16 cellular contexts compared by ENCODE assay signal in the genomic region with DNA sequence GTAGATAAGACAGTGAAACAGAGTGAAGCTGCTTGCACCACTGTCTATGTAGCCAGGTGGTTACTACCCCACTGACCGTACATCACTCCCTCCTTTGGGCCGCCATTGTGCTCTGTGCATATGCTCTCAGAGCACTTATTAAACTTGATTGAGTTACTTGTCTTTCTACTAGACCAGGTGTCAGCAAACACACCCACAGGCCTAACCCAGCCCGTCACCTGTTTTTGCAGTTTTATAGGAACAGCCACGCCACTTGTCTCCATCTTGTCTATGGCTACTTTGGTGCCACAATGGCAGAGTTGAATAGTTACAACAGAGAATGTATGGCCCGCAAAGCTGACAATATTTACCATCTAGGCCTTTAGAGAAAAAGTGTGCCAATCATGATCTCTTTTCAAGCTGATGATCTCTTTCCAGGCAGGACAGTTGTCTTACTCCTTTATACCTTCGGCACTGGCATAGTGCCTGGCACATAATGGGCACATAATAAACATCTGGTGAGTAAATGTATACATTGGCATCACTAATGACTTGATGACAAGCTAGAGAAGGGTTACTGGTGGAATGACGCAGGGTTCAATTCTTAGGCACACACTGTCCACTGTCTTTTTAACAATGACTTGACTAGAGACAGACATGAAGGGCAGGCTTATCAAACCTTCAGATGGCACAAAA.
"Had no signal": no experiment of that assay in that cellular context is flagged by ENCODE, and none has a peak within 500 bp of the region (broad histone marks: within the 10 kb centered on the region; RNA-seq: fewer than 3 reads in every experiment).

No MANE protein-coding gene starts in this region.

- H3K36me3 Mint-ChIP-seq: natural killer cell treated with Interleukin-12 subunit alpha and Interleukin-12 subunit beta and Interleukin-15 and Interleukin-18, amount 100 ng/mL, for 72 hours; T-cell had no signal

- H3K27me3 ChIP-seq: suprapubic skin had no signal

- H3K4me3 ChIP-seq: SK-N-MC, smooth muscle cell, suprapubic skin had no signal

- H3K4me1 Mint-ChIP-seq: T-cell had no signal

- H3K9me3 Mint-ChIP-seq: activated naive CD4-positive, alpha-beta T cell treated with anti-CD3 and anti-CD28 coated beads for 36 hours; natural killer cell treated with Interleukin-12 subunit alpha and Interleukin-12 subunit beta and Interleukin-15 and Interleukin-18, amount 100 ng/mL, for 72 hours; T-cell had no signal

- H3K9me3 ChIP-seq: suprapubic skin had no signal

- ATAC-seq: activated CD4-positive, CD25-positive, alpha-beta regulatory T cell treated with anti-CD3 and anti-CD28 coated beads, Interleukin-2, amount 50 U/mL, for 24 hours; left cardiac atrium; natural killer cell treated with Interleukin-12 subunit alpha and Interleukin-12 subunit beta and Interleukin-15 and Interleukin-18, amount 100 ng/mL, for 72 hours; right cardiac atrium; T-cell had no signal

- H3K36me3 ChIP-seq: suprapubic skin had no signal

- DNase-seq: activated naive CD4-positive, alpha-beta T cell treated with anti-CD3 and anti-CD28 coated beads for 36 hours; foreskin fibroblast; head of caudate nucleus; left cardiac atrium; posterior cingulate gyrus; right cardiac atrium; stimulated activated CD4-positive, alpha-beta T cell treated with anti-CD3 and anti-CD28 coated beads, Interleukin-4, amount 100 ng/mL, for 4 hours; stimulated activated CD8-positive, alpha-beta memory T cell treated with anti-CD3 and anti-CD28 coated beads, Interleukin-4, amount 100 ng/mL, for 48 hours; stimulated activated naive CD4-positive, alpha-beta T cell treated with Interleukin-2 at 50 U/mL for 16 hours; T-cell; T-helper 9 cell had no signal

- H3K27ac Mint-ChIP-seq: activated naive CD4-positive, alpha-beta T cell treated with anti-CD3 and anti-CD28 coated beads for 36 hours; natural killer cell treated with Interleukin-12 subunit alpha and Interleukin-12 subunit beta and Interleukin-15 and Interleukin-18, amount 100 ng/mL, for 72 hours; T-cell had no signal

- H3K4me3 Mint-ChIP-seq: activated naive CD4-positive, alpha-beta T cell treated with anti-CD3 and anti-CD28 coated beads for 36 hours; natural killer cell treated with Interleukin-12 subunit alpha and Interleukin-12 subunit beta and Interleukin-15 and Interleukin-18, amount 100 ng/mL, for 72 hours; T-cell had no signal

- H3K27ac ChIP-seq: SK-N-MC, suprapubic skin had no signal
